In genomic region chr15:73134196-73134595, GRCh38 we compare ENCODE assay signal across 31 cellular contexts.
A peak's percentile ranks its signal among the peaks of the same experiment; 100 is the strongest.
DNase-seq lines count a peak whose midpoint lies in the region; ATAC-seq and TF ChIP-seq lines count a peak whose summit lies in the region.
"Had no signal": no experiment of that assay in that cellular context is flagged by ENCODE, and none has a peak within 500 bp of the region (broad histone marks: within the 10 kb centered on the region; RNA-seq: fewer than 3 reads in every experiment).

No MANE protein-coding gene starts in this region.

- no peak overlapping the region for H3K9ac ChIP-seq in SK-N-SH
- no peak overlapping the region for H3K9ac ChIP-seq in parathyroid adenoma
- H3K9ac ChIP-seq: BLaER1; BLaER1 treated with 17β-estradiol and CSF1 and Interleukin-3, amounts not matched to agents 10 nM and 100 nM had no signal

- H3K27me3 ChIP-seq in SK-N-SH (ENCODE audit: insufficient read depth): no peaks in the 10 kb centered on the region
- no peaks in the 10 kb centered on the region for H3K27me3 ChIP-seq in parathyroid adenoma (ENCODE audit: control insufficient read depth, insufficient read depth, low read length)
- H3K27me3 ChIP-seq: BLaER1; BLaER1 treated with 17β-estradiol and CSF1 and Interleukin-3, amounts not matched to agents 10 nM and 100 nM had no signal

- H3K27ac ChIP-seq in SK-N-SH (ENCODE audit: low read depth in 2 of 2, low read length in 1 of 2) (no peak overlapping the region), parathyroid adenoma (no peak overlapping the region)
- H3K27ac ChIP-seq: 22Rv1; A549; BLaER1; BLaER1 treated with 17β-estradiol and CSF1 and Interleukin-3, amounts not matched to agents 10 nM and 100 nM; C4-2B had no signal

- no peak; a peak in 1 of 4 replicates for TF ChIP-seq EP300 in SK-N-SH (IDR thresholded peaks at IDR 0.05; ENCODE audit: borderline replicate concordance in 1 of 2, low read depth in 1 of 2, low read length in 1 of 2)

- H3F3A ChIP-seq in SK-N-SH (replicated peaks; ENCODE audit: insufficient read depth): no peaks in the 10 kb centered on the region

- no peak overlapping the region for H2AFZ ChIP-seq in SK-N-SH (ENCODE audit: low read depth)
- no peak overlapping the region for H2AFZ ChIP-seq in parathyroid adenoma

- H3K4me2 ChIP-seq in SK-N-SH (no peak overlapping the region), parathyroid adenoma (ENCODE audit: low read length) (peak overlapping the region; percentile 53)
- H3K4me2 ChIP-seq: A549; BLaER1; BLaER1 treated with 17β-estradiol and CSF1 and Interleukin-3, amounts not matched to agents 10 nM and 100 nM had no signal

- H3K4me3 ChIP-seq in SK-N-SH (ENCODE audit: low read depth in 2 of 2, low read length in 1 of 2) (no peak overlapping the region), parathyroid adenoma (ENCODE audit: low read depth, low read length) (no peak overlapping the region)
- H3K4me3 ChIP-seq: A549; BLaER1; BLaER1 treated with 17β-estradiol and CSF1 and Interleukin-3, amounts not matched to agents 10 nM and 100 nM had no signal

- POLR2A ChIA-PET in SK-N-SH (lab: Yijun Ruan, JAX): no interaction called here

- TF ChIP-seq CTCF in SK-N-SH (IDR thresholded peaks at IDR 0.05): no peak
- TF ChIP-seq CTCF in parathyroid adenoma (IDR thresholded peaks at IDR 0.05): no peak

- H4K20me1 ChIP-seq in SK-N-SH (ENCODE audit: insufficient read depth): no peaks in the 10 kb centered on the region
- H4K20me1 ChIP-seq: BLaER1; BLaER1 treated with 17β-estradiol and CSF1 and Interleukin-3, amounts not matched to agents 10 nM and 100 nM had no signal

- H3K9me3 ChIP-seq in SK-N-SH (no peaks in the 10 kb centered on the region), parathyroid adenoma (ENCODE audit: control insufficient read depth, low read length) (no peaks in the 10 kb centered on the region)
- H3K9me3 ChIP-seq: A549; BE2C; BLaER1; BLaER1 treated with 17β-estradiol and CSF1 and Interleukin-3, amounts not matched to agents 10 nM and 100 nM; Caco-2 had no signal

- CTCF ChIA-PET in SK-N-SH (lab: Yijun Ruan, JAX): interaction anchor here (1.4 to 2.1 kb wide), 2 partner anchors 140 to 350 kb away, joined by 4 to 5 read pairs; partner anchors contain the start of gene ADPGK

- 24% methylated on average over 1 of the region's 1 CpG for whole genome bisulfite sequencing in SK-N-SH (ENCODE audit: low lambda C conversion rate)

- H3K4me1 ChIP-seq in SK-N-SH (ENCODE audit: control insufficient read depth in 1 of 2, insufficient read depth in 2 of 2, low read depth in 1 of 2, low read length in 1 of 2) (peaks cover 2 to 5% of the 10 kb centered on the region in 2 experiments; a peak in 3 of 4 replicates), parathyroid adenoma (no peaks in the 10 kb centered on the region)
- H3K4me1 ChIP-seq: A549; BE2C; BLaER1; BLaER1 treated with 17β-estradiol and CSF1 and Interleukin-3, amounts not matched to agents 10 nM and 100 nM; Caco-2 had no signal

- DNase-seq in SK-N-SH (no peak), SK-N-DZ (ENCODE audit: low spot score) (peak; percentile 59), T-helper 9 cell (no peak)
- DNase-seq: 8988T; ACHN; AML-193; BE2C; C1 segment of cervical spinal cord; Caco-2; Calu3; CD4-positive, alpha-beta memory T cell; CD4-positive, alpha-beta T cell; CD4-positive, CD25-positive, alpha-beta regulatory T cell; CD8-positive, alpha-beta memory T cell; CD8-positive, alpha-beta T cell; COR-L47; DMS 273 treated with DMSO at 0.1 percent for 48 hours; DMS153; DMS53; DMS79; DMS79 treated with DMSO at 0.1 percent for 48 hours; DND-41; EL had no signal

- H3K79me2 ChIP-seq in SK-N-SH (ENCODE audit: insufficient read depth) (no peaks in the 10 kb centered on the region), parathyroid adenoma (no peaks in the 10 kb centered on the region)

- TF ChIP-seq RAD21 in SK-N-SH (IDR thresholded peaks at IDR 0.05; ENCODE audit: low read length): no peak

- H3K9me2 ChIP-seq in SK-N-SH: no peaks in the 10 kb centered on the region

- ATAC-seq in SK-N-SH treated with all-trans-retinoic acid at 6 μM for 48 hours (no peak), GM19397 (IDR thresholded peaks at IDR 0.05; ENCODE audit: unreplicated experiment) (no peak)
- ATAC-seq: A549; CD8-positive, alpha-beta T cell had no signal

- H3K36me3 ChIP-seq in SK-N-SH (replicated peaks in 1 of 2; ENCODE audit: control insufficient read depth in 1 of 2, insufficient read depth in 2 of 2, low read length in 1 of 2): peaks cover 3 to 12% of the 10 kb centered on the region in 2 experiments
- H3K36me3 ChIP-seq in parathyroid adenoma (ENCODE audit: control insufficient read depth, insufficient read depth, low read length): no peaks in the 10 kb centered on the region
- H3K36me3 ChIP-seq: BE2C had no signal

TF ChIP-seq in SK-N-SH treated with all-trans-retinoic acid at 6 μM for 48 hours, 23 proteins besides CTCF, POLR2A, EP300 and RAD21 (continues in another document):
- TF ChIP-seq ARNTL (CRISPR knock-in tag; IDR thresholded peaks at IDR 0.05; ENCODE audit: borderline replicate concordance, low read depth) (no peak), TOX (CRISPR knock-in tag; IDR thresholded peaks at IDR 0.05; ENCODE audit: borderline replicate concordance) (no peak), ISL1 (CRISPR knock-in tag; IDR thresholded peaks at IDR 0.05) (peak; percentile 83), POU6F1 (CRISPR knock-in tag; IDR thresholded peaks at IDR 0.05; ENCODE audit: borderline replicate concordance, low read depth) (no peak), ZNF565 (CRISPR knock-in tag; conservative IDR thresholded peaks at IDR 0.05; ENCODE audit: low read depth) (no peak)

TF ChIP-seq in SK-N-SH, 30 proteins besides CTCF, POLR2A, EP300 and RAD21:
- TF ChIP-seq NFIC (IDR thresholded peaks at IDR 0.05; ENCODE audit: borderline replicate concordance) (no peak), YY1 (IDR thresholded peaks at IDR 0.05; ENCODE audit: low read depth) (no peak), ELF1 (IDR thresholded peaks at IDR 0.05) (no peak), NRF1 (IDR thresholded peaks at IDR 0.05; ENCODE audit: low read depth, low read length) (no peak), JUND (IDR thresholded peaks at IDR 0.05) (no peak), GATA2 (CRISPR knock-in tag; IDR thresholded peaks at IDR 0.05) (no peak), FOXM1 (IDR thresholded peaks at IDR 0.05; ENCODE audit: low read depth) (no peak), GABPA (IDR thresholded peaks at IDR 0.05; ENCODE audit: low read depth) (no peak), TEAD4 (IDR thresholded peaks at IDR 0.05; ENCODE audit: borderline replicate concordance, insufficient read depth) (no peak), SIN3A (IDR thresholded peaks at IDR 0.05; ENCODE audit: borderline replicate concordance, low read depth, low read length) (no peak), MEF2A (IDR thresholded peaks at IDR 0.05; ENCODE audit: borderline replicate concordance, low read depth) (no peak)
- TF ChIP-seq, protein P1, sequence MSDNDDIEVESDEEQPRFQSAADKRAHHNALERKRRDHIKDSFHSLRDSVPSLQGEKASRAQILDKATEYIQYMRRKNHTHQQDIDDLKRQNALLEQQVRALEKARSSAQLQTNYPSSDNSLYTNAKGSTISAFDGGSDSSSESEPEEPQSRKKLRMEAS (IDR thresholded peaks at IDR 0.05; ENCODE audit: low read depth): no peak
- TF ChIP-seq, protein P2, sequence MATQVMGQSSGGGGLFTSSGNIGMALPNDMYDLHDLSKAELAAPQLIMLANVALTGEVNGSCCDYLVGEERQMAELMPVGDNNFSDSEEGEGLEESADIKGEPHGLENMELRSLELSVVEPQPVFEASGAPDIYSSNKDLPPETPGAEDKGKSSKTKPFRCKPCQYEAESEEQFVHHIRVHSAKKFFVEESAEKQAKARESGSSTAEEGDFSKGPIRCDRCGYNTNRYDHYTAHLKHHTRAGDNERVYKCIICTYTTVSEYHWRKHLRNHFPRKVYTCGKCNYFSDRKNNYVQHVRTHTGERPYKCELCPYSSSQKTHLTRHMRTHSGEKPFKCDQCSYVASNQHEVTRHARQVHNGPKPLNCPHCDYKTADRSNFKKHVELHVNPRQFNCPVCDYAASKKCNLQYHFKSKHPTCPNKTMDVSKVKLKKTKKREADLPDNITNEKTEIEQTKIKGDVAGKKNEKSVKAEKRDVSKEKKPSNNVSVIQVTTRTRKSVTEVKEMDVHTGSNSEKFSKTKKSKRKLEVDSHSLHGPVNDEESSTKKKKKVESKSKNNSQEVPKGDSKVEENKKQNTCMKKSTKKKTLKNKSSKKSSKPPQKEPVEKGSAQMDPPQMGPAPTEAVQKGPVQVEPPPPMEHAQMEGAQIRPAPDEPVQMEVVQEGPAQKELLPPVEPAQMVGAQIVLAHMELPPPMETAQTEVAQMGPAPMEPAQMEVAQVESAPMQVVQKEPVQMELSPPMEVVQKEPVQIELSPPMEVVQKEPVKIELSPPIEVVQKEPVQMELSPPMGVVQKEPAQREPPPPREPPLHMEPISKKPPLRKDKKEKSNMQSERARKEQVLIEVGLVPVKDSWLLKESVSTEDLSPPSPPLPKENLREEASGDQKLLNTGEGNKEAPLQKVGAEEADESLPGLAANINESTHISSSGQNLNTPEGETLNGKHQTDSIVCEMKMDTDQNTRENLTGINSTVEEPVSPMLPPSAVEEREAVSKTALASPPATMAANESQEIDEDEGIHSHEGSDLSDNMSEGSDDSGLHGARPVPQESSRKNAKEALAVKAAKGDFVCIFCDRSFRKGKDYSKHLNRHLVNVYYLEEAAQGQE (IDR thresholded peaks at IDR 0.05; ENCODE audit: low read depth, low read length): no peak
- TF ChIP-seq, protein P3, sequence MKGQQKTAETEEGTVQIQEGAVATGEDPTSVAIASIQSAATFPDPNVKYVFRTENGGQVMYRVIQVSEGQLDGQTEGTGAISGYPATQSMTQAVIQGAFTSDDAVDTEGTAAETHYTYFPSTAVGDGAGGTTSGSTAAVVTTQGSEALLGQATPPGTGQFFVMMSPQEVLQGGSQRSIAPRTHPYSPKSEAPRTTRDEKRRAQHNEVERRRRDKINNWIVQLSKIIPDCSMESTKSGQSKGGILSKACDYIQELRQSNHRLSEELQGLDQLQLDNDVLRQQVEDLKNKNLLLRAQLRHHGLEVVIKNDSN (IDR thresholded peaks at IDR 0.05; ENCODE audit: borderline replicate concordance, low read depth): no peak
